ENCODE assay signal across 8 cellular contexts in genomic region chr4:15656038-15656470, GRCh38. TPM values are rescaled to one million over a fixed set of nuclear protein-coding genes. Genes with fewer than 3 reads are reported as not detected.
DNase-seq lines count a peak whose midpoint lies in the region; ATAC-seq and TF ChIP-seq lines count a peak whose summit lies in the region.

No MANE protein-coding gene starts in this region.

- no peak for DNase-seq in GM23248
- no peak for DNase-seq in PC-3
- DNase-seq in endothelial cell (ENCODE audit: low spot score) = no peak
- DNase-seq in nephron progenitor cell = no peak
- no peak for DNase-seq in globus pallidus (ENCODE audit: low spot score)
- no peak for DNase-seq in hepatic stellate cell (ENCODE audit: low spot score)
- no peak for DNase-seq in activated CD4-positive, alpha-beta T cell treated with anti-CD3 and anti-CD28 coated beads for 48 hours

- no TSS peak for BruUV-seq in PC-3 (replicated peaks; lab: Mats Ljungman, UMichigan)

- in situ Hi-C loops in GM23248 (cut with MboI) = no loop called here

- H4K20me1 ChIP-seq in GM23248 (ENCODE audit: insufficient read depth) = 0 out of 2 replicates have a peak, but pooled peaks cover 5% of the 10 kb centered on the region
- no peaks in the 10 kb centered on the region for H4K20me1 ChIP-seq in PC-3 (ENCODE audit: low read length)

- intact Hi-C loops in PC-3 (cut with micrococcal nuclease) = no loop called here

- ATAC-seq in PC-3 (no peak), HG02798 (IDR thresholded peaks at IDR 0.05; ENCODE audit: poor library complexity, unreplicated experiment) (no peak)

- H3K27ac ChIP-seq in GM23248 = peak overlapping the region; percentile 92
- no peak overlapping the region; the same call in 1 of the 2 replicates for H3K27ac ChIP-seq in PC-3 (ENCODE audit: low read length)

- peak overlapping the region; percentile 94 for H3K4me3 Mint-ChIP-seq in endothelial cell (ENCODE audit: unreplicated experiment)
- H3K4me3 Mint-ChIP-seq in nephron progenitor cell = peak overlapping the region; percentile 90

- no peaks in the 10 kb centered on the region for H3K36me3 ChIP-seq in GM23248 (ENCODE audit: low read depth)
- no peaks in the 10 kb centered on the region for H3K36me3 ChIP-seq in PC-3 (ENCODE audit: low read depth, low read length)

- H3K79me2 ChIP-seq in GM23248 (ENCODE audit: insufficient read depth) = peaks cover 37% of the 10 kb centered on the region
- peaks cover 37% of the 10 kb centered on the region for H3K79me2 ChIP-seq in PC-3 (ENCODE audit: low read length)

- POLR2A ChIA-PET in PC-3 (lab: Charles Lee; ENCODE audit: unreplicated experiment) = no interaction called here

- peaks cover 13% of the 10 kb centered on the region for H3K27me3 Mint-ChIP-seq in endothelial cell (ENCODE audit: unreplicated experiment)
- peaks cover 3% of the 10 kb centered on the region for H3K27me3 Mint-ChIP-seq in nephron progenitor cell (ENCODE audit: low read depth, poor library complexity)

- H3K27ac Mint-ChIP-seq in endothelial cell (ENCODE audit: unreplicated experiment) (peak overlapping the region; percentile 99), nephron progenitor cell (peak overlapping the region; percentile 95)

- H3K4me1 Mint-ChIP-seq in endothelial cell (ENCODE audit: unreplicated experiment) (peaks cover 27% of the 10 kb centered on the region), nephron progenitor cell (peaks cover 38% of the 10 kb centered on the region)

- peaks cover 41% of the 10 kb centered on the region for H3K4me1 ChIP-seq in GM23248 (ENCODE audit: insufficient read depth)
- peaks cover 24% of the 10 kb centered on the region for H3K4me1 ChIP-seq in PC-3 (ENCODE audit: insufficient read depth, low read length)

- H3K9me3 ChIP-seq in GM23248 (ENCODE audit: low read depth) (no peaks in the 10 kb centered on the region), PC-3 (ENCODE audit: low read length) (no peaks in the 10 kb centered on the region)

- H3K27me3 ChIP-seq in GM23248 (replicated peaks; ENCODE audit: insufficient read depth) = no peaks in the 10 kb centered on the region
- H3K27me3 ChIP-seq in PC-3 (ENCODE audit: low read length) = no peaks in the 10 kb centered on the region

- TF ChIP-seq CTCF in PC-3 (conservative IDR thresholded peaks at IDR 0.05; ENCODE audit: low read depth, low read length) (no peak), endothelial cell (IDR thresholded peaks at IDR 0.05; ENCODE audit: unreplicated experiment) (no peak), nephron progenitor cell (IDR thresholded peaks at IDR 0.05) (no peak)

- H3K4me3 ChIP-seq in GM23248 (peak overlapping the region; percentile 81), PC-3 (ENCODE audit: low read length) (peak overlapping the region; percentile 72; the same call in 1 of the 2 replicates)

- CTCF ChIA-PET in PC-3 (lab: Charles Lee) = no interaction called here

- H3K36me3 Mint-ChIP-seq in endothelial cell (ENCODE audit: low read depth, unreplicated experiment) = no peaks in the 10 kb centered on the region
- H3K36me3 Mint-ChIP-seq in nephron progenitor cell (ENCODE audit: low read depth) = peaks cover 5% of the 10 kb centered on the region

- H3K4me2 ChIP-seq in GM23248 (ENCODE audit: unreplicated experiment) (peak overlapping the region; percentile 74), PC-3 (ENCODE audit: low read length) (peak overlapping the region; percentile 85; the same call in 1 of the 2 replicates)

- H3K9me3 Mint-ChIP-seq in endothelial cell (ENCODE audit: unreplicated experiment) (no peaks in the 10 kb centered on the region), nephron progenitor cell (no peaks in the 10 kb centered on the region)

- peak overlapping the region; percentile 97 for H2AFZ ChIP-seq in GM23248
- peak overlapping the region; percentile 99; the same call in 1 of the 2 replicates for H2AFZ ChIP-seq in PC-3 (ENCODE audit: low read length)

- H3F3A ChIP-seq in GM23248 (ENCODE audit: insufficient read depth) (peaks cover 58% of the 10 kb centered on the region), PC-3 (ENCODE audit: low read length, unreplicated experiment) (no peaks in the 10 kb centered on the region)

- peak overlapping the region; percentile 89 for H3K9ac ChIP-seq in GM23248
- H3K9ac ChIP-seq in PC-3 (ENCODE audit: low read length) = peak overlapping the region; percentile 80

- H3K9me2 ChIP-seq in GM23248 (ENCODE audit: insufficient read depth) (no peaks in the 10 kb centered on the region; the same call in 1 of the 2 replicates), PC-3 (replicated peaks; ENCODE audit: low read length) (no peaks in the 10 kb centered on the region)

- WGBS in GM23248 (ENCODE audit: low coverage in 1 of 2, low lambda C conversion rate in 2 of 2, missing lambda C conversion rate in 2 of 2), 2 experiments = 69 to 70% methylated on average over 12 of the region's 12 CpGs

RNA-seq across cellular contexts. Expression of gene FBXL5, which starts 0.9 kb away (rescaled TPM):
- 68.4 and 82.7 TPM in 2 replicates for total RNA-seq in GM23248 (2014; rRNA removed; shearing (Covaris generic))
- polyA plus RNA-seq in GM23248 (2016; fragmentation: Nextera tagmentation; extraction: Ambion mirVana) = 55.6 and 57.8 TPM in 2 replicates
- 21.9 and 42.4 TPM in 2 replicates for total RNA-seq in PC-3 (2014; rRNA removed)
- total RNA-seq in endothelial cell (ENCODE audit: unreplicated experiment) = 60.6 TPM

RNA-seq across cellular contexts. Expression of gene FAM200B, which starts 25.6 kb away (rescaled TPM):
- 32.9 and 33.2 TPM in 2 replicates for total RNA-seq in GM23248 (2014; rRNA removed; shearing (Covaris generic))
- 70.6 and 74.6 TPM in 2 replicates for polyA plus RNA-seq in GM23248 (2016; fragmentation: Nextera tagmentation; extraction: Ambion mirVana)
- 20.1 and 20.7 TPM in 2 replicates for total RNA-seq in PC-3 (2014; rRNA removed)
- total RNA-seq in endothelial cell (ENCODE audit: unreplicated experiment) = 22.8 TPM

RNA-seq across cellular contexts. Expression of gene BST1, which starts 46.8 kb away (rescaled TPM):
- total RNA-seq in GM23248 (2014; rRNA removed; shearing (Covaris generic)) = 32.6 and 33.3 TPM in 2 replicates
- 24.3 and 28.7 TPM in 2 replicates for polyA plus RNA-seq in GM23248 (2016; fragmentation: Nextera tagmentation; extraction: Ambion mirVana)
- total RNA-seq in PC-3 (2014; rRNA removed) (0.69 and 0.86 TPM in 2 replicates), endothelial cell (ENCODE audit: unreplicated experiment) (12.6 TPM)
